22 cellular contexts compared by ENCODE assay signal in genomic region chr10:70534281-70534680, GRCh38.
"Had no signal": no experiment of that assay in that cellular context is flagged by ENCODE, and none has a peak within 500 bp of the region (broad histone marks: within the 10 kb centered on the region; RNA-seq: fewer than 3 reads in every experiment).

No MANE protein-coding gene starts in this region.

- DNase-seq: KBM-7, MV-4-11, NCI-H1048, NCI-H1105, NCI-H1417, NCI-H146, NCI-H187, NCI-H2029, NCI-H2081 treated with DMSO at 0.1 percent for 48 hours, NCI-H2171, NCI-H226, NCI-H446, NCI-H510A, NCI-H524 treated with DMSO at 0.1 percent for 48 hours, NCI-H69, NCI-H774, SHP77, SK-N-SH, SW 1271 had no signal

- H3K27me3 Mint-ChIP-seq: IgD-negative memory B cell had no signal

- H3K27ac ChIP-seq: RWPE1 had no signal

- H3K9me3 Mint-ChIP-seq: IgD-negative memory B cell had no signal

- H3K9me3 ChIP-seq: SK-N-SH had no signal

- ATAC-seq: Panc1 had no signal

- H3K4me3 Mint-ChIP-seq: IgD-negative memory B cell had no signal

- H3K9ac ChIP-seq: SK-N-SH had no signal

- H3K4me2 ChIP-seq: SK-N-SH had no signal
